Comparison of ENCODE assay signal across 25 cellular contexts in the genomic region with DNA sequence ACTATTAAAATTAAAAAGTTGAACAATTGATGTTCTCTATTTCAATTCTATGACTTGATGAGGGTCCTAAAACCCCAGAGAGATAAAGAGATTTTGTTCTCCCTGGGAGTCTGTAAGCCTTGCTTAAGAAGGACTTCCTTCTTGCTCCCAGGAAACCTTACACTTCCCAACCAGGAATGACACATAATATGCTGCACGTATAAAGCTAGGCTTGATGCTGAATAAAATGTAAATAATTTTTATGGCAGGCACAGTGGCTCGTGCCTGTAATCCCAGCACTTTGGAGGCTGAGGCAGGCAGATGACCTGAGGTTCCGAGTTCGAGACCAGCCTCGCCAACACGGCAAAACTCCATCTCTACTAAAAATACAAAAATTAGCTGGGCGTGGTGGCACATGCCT. TPM values are rescaled to one million over a fixed set of nuclear protein-coding genes. Genes with fewer than 3 reads are reported as not detected.
DNase-seq lines count a peak whose midpoint lies in the region; ATAC-seq, FAIRE-seq and TF ChIP-seq lines count a peak whose summit lies in the region.
"Had no signal": no experiment of that assay in that cellular context is flagged by ENCODE, and none has a peak within 500 bp of the region (broad histone marks: within the 10 kb centered on the region; RNA-seq: fewer than 3 reads in every experiment).

No MANE protein-coding gene starts in this region.

- peaks cover 2% of the 10 kb centered on the region for H3K79me2 ChIP-seq in keratinocyte (ENCODE audit: control insufficient read depth, insufficient read depth, low read length)

- peak; percentile 71 for DNase-seq in EH (ENCODE audit: low read depth)
- DNase-seq in NCI-H226: peak; percentile 34
- DNase-seq in bronchial epithelial cell (ENCODE audit: low read depth): peak; percentile 76
- no peak for DNase-seq in keratinocyte (ENCODE audit: low read depth, low spot score)
- no peak for DNase-seq in SKM-1 (lab: John Stamatoyannopoulos, UW; ENCODE audit: unreplicated experiment)
- no peak for DNase-seq in right lobe of liver
- no peak for DNase-seq in cortex of kidney (lab: John Stamatoyannopoulos, UW)
- no peak for DNase-seq in NCI-H2107 treated with DMSO at 0.1 percent for 48 hours (lab: John Stamatoyannopoulos, UW; ENCODE audit: unreplicated experiment)
- DNase-seq: activated CD4-positive, alpha-beta T cell treated with anti-CD3 and anti-CD28 coated beads for 4 hours; body of pancreas; CD4-positive, alpha-beta memory T cell; DMS53; glutamatergic neuron; H9; midbrain; NCI-H1092; NCI-H2029 treated with DMSO at 0.1 percent for 48 hours; NCI-H510A; RPMI8226; stimulated activated CD4-positive, alpha-beta T cell treated with anti-CD3 and anti-CD28 coated beads, Interleukin-4, amount 100 ng/mL, for 1 hour; SW 1271; tibial artery had no signal

- H3K36me3 ChIP-seq in bronchial epithelial cell (ENCODE audit: control insufficient read depth, insufficient read depth, low read length) (no peaks in the 10 kb centered on the region), keratinocyte (ENCODE audit: control insufficient read depth in 2 of 2, extremely low read depth in 1 of 2, insufficient read depth in 2 of 2, low read length in 2 of 2) (no peaks in the 10 kb centered on the region), right lobe of liver (no peaks in the 10 kb centered on the region)
- H3K36me3 ChIP-seq: tibial artery had no signal

- dilution Hi-C loops in keratinocyte (cut with MboI; ENCODE audit: extremely low pct_ligation_motif_present, low sequenced_read_pairs): no loop called here

- 82% methylated on average over 7 of the region's 7 CpGs for WGBS in right lobe of liver (ENCODE audit: insufficient coverage, low coverage, low lambda C conversion rate, missing lambda C conversion rate)

- no peak for ATAC-seq in right lobe of liver
- ATAC-seq: body of pancreas, left lobe of liver had no signal

- peak overlapping the region; percentile 16 for H3K9ac ChIP-seq in keratinocyte (ENCODE audit: control insufficient read depth, extremely low read depth, insufficient read depth, low read length)

- H3K27ac ChIP-seq in keratinocyte (ENCODE audit: control insufficient read depth, insufficient read depth, low read length) (peak overlapping the region; percentile 64), right lobe of liver (no peak overlapping the region)
- H3K27ac ChIP-seq: skin epidermis, tibial artery had no signal

- no peaks in the 10 kb centered on the region for H4K20me1 ChIP-seq in keratinocyte (ENCODE audit: control insufficient read depth, extremely low read depth, insufficient read depth, low read length)

- no peak overlapping the region for H2AFZ ChIP-seq in keratinocyte (ENCODE audit: control insufficient read depth, low read length)

- TF ChIP-seq CTCF in bronchial epithelial cell (IDR thresholded peaks at IDR 0.05; ENCODE audit: insufficient read depth, low read length, severe bottlenecking) (no peak), keratinocyte (optimal IDR thresholded peaks at IDR 0.05 in 1 of 3, IDR thresholded peaks at IDR 0.05 in 1 of 3, conservative IDR thresholded peaks at IDR 0.05 in 1 of 3; ENCODE audit: extremely low read depth in 1 of 3, insufficient read depth in 2 of 3, low read length in 3 of 3) (no peak), right lobe of liver (IDR thresholded peaks at IDR 0.05) (no peak)

- no peak overlapping the region for H3K4me3 ChIP-seq in bronchial epithelial cell (ENCODE audit: low read depth, low read length)
- no peak overlapping the region for H3K4me3 ChIP-seq in keratinocyte (ENCODE audit: control insufficient read depth in 2 of 3, extremely low read depth in 1 of 3, insufficient read depth in 2 of 3, low read depth in 1 of 3, low read length in 3 of 3)
- no peak overlapping the region for H3K4me3 ChIP-seq in right lobe of liver
- H3K4me3 ChIP-seq: body of pancreas, skin epidermis, tibial artery had no signal

- H3K9me3 ChIP-seq in keratinocyte (ENCODE audit: control insufficient read depth, low read depth, low read length) (no peaks in the 10 kb centered on the region), right lobe of liver (no peaks in the 10 kb centered on the region)
- H3K9me3 ChIP-seq: body of pancreas, tibial artery had no signal

- FAIRE-seq in bronchial epithelial cell (lab: Jason Lieb, UNC) (no peak), keratinocyte (lab: Jason Lieb, UNC) (no peak)
- FAIRE-seq: endothelial cell of umbilical vein had no signal

- no peaks in the 10 kb centered on the region for H3K27me3 ChIP-seq in bronchial epithelial cell (ENCODE audit: control insufficient read depth, insufficient read depth, low read length)
- no peaks in the 10 kb centered on the region for H3K27me3 ChIP-seq in keratinocyte (ENCODE audit: control insufficient read depth, extremely low read depth, insufficient read depth, low read length)
- H3K27me3 ChIP-seq in right lobe of liver: no peaks in the 10 kb centered on the region
- H3K27me3 ChIP-seq: body of pancreas, tibial artery had no signal

- TF ChIP-seq POLR2A in right lobe of liver (IDR thresholded peaks at IDR 0.05): no peak

- H3K4me1 ChIP-seq in keratinocyte (ENCODE audit: control insufficient read depth, extremely low read depth, insufficient read depth, low read length) (peaks cover 27% of the 10 kb centered on the region), right lobe of liver (no peaks in the 10 kb centered on the region)
- H3K4me1 ChIP-seq: body of pancreas had no signal

- H3K9me1 ChIP-seq in keratinocyte (ENCODE audit: control insufficient read depth, extremely low read depth, insufficient read depth, low read length): no peaks in the 10 kb centered on the region

- intact Hi-C loops in right lobe of liver (cut with DNase I): no loop called here

- H3K4me2 ChIP-seq in keratinocyte (ENCODE audit: control insufficient read depth, extremely low read depth, insufficient read depth, low read depth, low read length): peak overlapping the region; percentile 4

RNA-seq across cellular contexts. Expression of a gene that starts 27.8 kb away (rescaled TPM):
- 125 and 141 TPM in 2 replicates for total RNA-seq in bronchial epithelial cell
- polyA plus RNA-seq in keratinocyte: 14.3 to 20.6 TPM (median 14.4 TPM) in 3 replicates
- 55.0 TPM for polyA plus RNA-seq in keratinocyte (2011; ENCODE audit: low read depth)
- polyA plus RNA-seq in keratinocyte (2011; cell fraction: cytosol; rRNA removed): 15.1 and 21.3 TPM in 2 replicates
- 17.0 and 19.7 TPM in 2 replicates for polyA plus RNA-seq in keratinocyte (2011; cell fraction: nucleus; rRNA removed)
- polyA plus RNA-seq in keratinocyte (2012; ENCODE audit: low replicate concordance): 15.4 and 24.3 TPM in 2 replicates
- polyA minus RNA-seq in keratinocyte: 12.7 to 21.6 TPM (median 21.5 TPM) in 3 replicates
- polyA minus RNA-seq in keratinocyte (2011; cell fraction: cytosol; rRNA and poly(A)+ RNA removed): 20.9 TPM
- 14.2 and 32.3 TPM in 2 replicates for polyA minus RNA-seq in keratinocyte (2011; cell fraction: nucleus; rRNA and poly(A)+ RNA removed)
- total RNA-seq in right lobe of liver: 10 to 100 TPM in 3 of 6 experiments, 1 to 10 TPM in 3; 2.2 to 19.1 (median 7.9) TPM

Comparison
In these comparisons a context has a peak if more than half of its experiments do, and no peak if none do; other contexts are left out.
1. DNase-seq: peak in EH (single experiment), NCI-H226 (single experiment) and bronchial epithelial cell (single experiment); none in keratinocyte (single experiment), SKM-1 (single experiment), right lobe of liver (0 of 3), cortex of kidney (single experiment) and NCI-H2107 treated with DMSO at 0.1 percent for 48 hours (single experiment).